ENCODE assay signal across 1 cellular context in genomic region chr22:50599816-50600454, GRCh38.
TF ChIP-seq lines count a peak whose summit lies in the region.

No MANE protein-coding gene starts in this region.

TF ChIP-seq in HEK293, 187 proteins besides CTCF, POLR2A, EP300 and RAD21 (continued from another document and continues in another):
- TF ChIP-seq PRDM6 (tag by site-specific recombination; IDR thresholded peaks at IDR 0.05) (no peak), ZNF580 (tag by site-specific recombination; IDR thresholded peaks at IDR 0.05) (no peak), ZNF623 (tag by site-specific recombination; IDR thresholded peaks at IDR 0.05) (no peak), ZNF157 (tag by site-specific recombination; IDR thresholded peaks at IDR 0.05) (no peak), ZSCAN4 (tag by site-specific recombination; IDR thresholded peaks at IDR 0.05) (no peak), ZNF335 (tag by site-specific recombination; conservative IDR thresholded peaks at IDR 0.05) (peak; percentile 34; the same call in 1 of the 2 replicates), ZNF837 (tag by site-specific recombination; IDR thresholded peaks at IDR 0.05) (no peak), ZNF639 (tag by site-specific recombination; IDR thresholded peaks at IDR 0.05) (no peak), GFI1B (tag by site-specific recombination; IDR thresholded peaks at IDR 0.05) (no peak), ZBTB8A (tag by site-specific recombination; IDR thresholded peaks at IDR 0.05) (peak; percentile 79), ZNF558 (tag by site-specific recombination; IDR thresholded peaks at IDR 0.05) (no peak), ZNF707 (tag by site-specific recombination; IDR thresholded peaks at IDR 0.05) (no peak), ZNF600 (tag by site-specific recombination; IDR thresholded peaks at IDR 0.05) (peak; percentile 69), OVOL3 (tag by site-specific recombination; IDR thresholded peaks at IDR 0.05) (no peak), ZSCAN16 (tag by site-specific recombination; IDR thresholded peaks at IDR 0.05) (no peak), MZF1 (tag by site-specific recombination; IDR thresholded peaks at IDR 0.05; ENCODE audit: borderline replicate concordance) (no peak), ZNF175 (tag by site-specific recombination; IDR thresholded peaks at IDR 0.05) (no peak), ZNF398 (tag by site-specific recombination; IDR thresholded peaks at IDR 0.05) (peak; percentile 58), ZBTB6 (tag by site-specific recombination; IDR thresholded peaks at IDR 0.05) (no peak), ZNF140 (tag by site-specific recombination; IDR thresholded peaks at IDR 0.05) (no peak), ZNF114 (tag by site-specific recombination; IDR thresholded peaks at IDR 0.05) (no peak), ZNF701 (tag by site-specific recombination; IDR thresholded peaks at IDR 0.05) (no peak), ZNF391 (tag by site-specific recombination; IDR thresholded peaks at IDR 0.05; ENCODE audit: borderline replicate concordance, low read depth) (peak; percentile 32; the same call in 1 of the 2 replicates), ZFP37 (tag by site-specific recombination; IDR thresholded peaks at IDR 0.05) (no peak), ZNF426 (tag by site-specific recombination; IDR thresholded peaks at IDR 0.05) (no peak), ZNF791 (tag by site-specific recombination; IDR thresholded peaks at IDR 0.05) (no peak), ZNF544 (tag by site-specific recombination; IDR thresholded peaks at IDR 0.05) (no peak), ZBTB20 (tag by site-specific recombination; IDR thresholded peaks at IDR 0.05) (peak; percentile 82), BCL11A (tag by site-specific recombination; IDR thresholded peaks at IDR 0.05; ENCODE audit: low read depth) (no peak), ZNF664 (tag by site-specific recombination; IDR thresholded peaks at IDR 0.05) (no peak), HOXA7 (CRISPR knock-in tag; IDR thresholded peaks at IDR 0.05; ENCODE audit: borderline replicate concordance) (no peak), ZNF223 (tag by site-specific recombination; IDR thresholded peaks at IDR 0.05) (no peak), ZNF624 (tag by site-specific recombination; IDR thresholded peaks at IDR 0.05) (no peak), ZNF211 (tag by site-specific recombination; IDR thresholded peaks at IDR 0.05; ENCODE audit: low read depth) (no peak), ZNF184 (tag by site-specific recombination; IDR thresholded peaks at IDR 0.05) (no peak), ZNF561 (tag by site-specific recombination; IDR thresholded peaks at IDR 0.05; ENCODE audit: borderline replicate concordance) (no peak), ZBTB21 (tag by site-specific recombination; IDR thresholded peaks at IDR 0.05) (no peak), ZNF202 (tag by site-specific recombination; IDR thresholded peaks at IDR 0.05; ENCODE audit: borderline replicate concordance) (no peak), ZNF785 (tag by site-specific recombination; IDR thresholded peaks at IDR 0.05) (no peak)
- TF ChIP-seq, protein P1, sequence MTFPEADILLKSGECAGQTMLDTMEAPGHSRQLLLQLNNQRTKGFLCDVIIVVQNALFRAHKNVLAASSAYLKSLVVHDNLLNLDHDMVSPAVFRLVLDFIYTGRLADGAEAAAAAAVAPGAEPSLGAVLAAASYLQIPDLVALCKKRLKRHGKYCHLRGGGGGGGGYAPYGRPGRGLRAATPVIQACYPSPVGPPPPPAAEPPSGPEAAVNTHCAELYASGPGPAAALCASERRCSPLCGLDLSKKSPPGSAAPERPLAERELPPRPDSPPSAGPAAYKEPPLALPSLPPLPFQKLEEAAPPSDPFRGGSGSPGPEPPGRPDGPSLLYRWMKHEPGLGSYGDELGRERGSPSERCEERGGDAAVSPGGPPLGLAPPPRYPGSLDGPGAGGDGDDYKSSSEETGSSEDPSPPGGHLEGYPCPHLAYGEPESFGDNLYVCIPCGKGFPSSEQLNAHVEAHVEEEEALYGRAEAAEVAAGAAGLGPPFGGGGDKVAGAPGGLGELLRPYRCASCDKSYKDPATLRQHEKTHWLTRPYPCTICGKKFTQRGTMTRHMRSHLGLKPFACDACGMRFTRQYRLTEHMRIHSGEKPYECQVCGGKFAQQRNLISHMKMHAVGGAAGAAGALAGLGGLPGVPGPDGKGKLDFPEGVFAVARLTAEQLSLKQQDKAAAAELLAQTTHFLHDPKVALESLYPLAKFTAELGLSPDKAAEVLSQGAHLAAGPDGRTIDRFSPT (tag by site-specific recombination; IDR thresholded peaks at IDR 0.05), result 0 out of 2 replicates have a peak, but pooled peaks have one; percentile 35
- TF ChIP-seq, protein P2, sequence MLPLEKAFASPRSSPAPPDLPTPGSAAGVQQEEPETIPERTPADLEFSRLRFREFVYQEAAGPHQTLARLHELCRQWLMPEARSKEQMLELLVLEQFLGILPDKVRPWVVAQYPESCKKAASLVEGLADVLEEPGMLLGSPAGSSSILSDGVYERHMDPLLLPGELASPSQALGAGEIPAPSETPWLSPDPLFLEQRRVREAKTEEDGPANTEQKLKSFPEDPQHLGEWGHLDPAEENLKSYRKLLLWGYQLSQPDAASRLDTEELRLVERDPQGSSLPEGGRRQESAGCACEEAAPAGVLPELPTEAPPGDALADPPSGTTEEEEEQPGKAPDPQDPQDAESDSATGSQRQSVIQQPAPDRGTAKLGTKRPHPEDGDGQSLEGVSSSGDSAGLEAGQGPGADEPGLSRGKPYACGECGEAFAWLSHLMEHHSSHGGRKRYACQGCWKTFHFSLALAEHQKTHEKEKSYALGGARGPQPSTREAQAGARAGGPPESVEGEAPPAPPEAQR (tag by site-specific recombination; IDR thresholded peaks at IDR 0.05), result no peak
- TF ChIP-seq, protein P3, sequence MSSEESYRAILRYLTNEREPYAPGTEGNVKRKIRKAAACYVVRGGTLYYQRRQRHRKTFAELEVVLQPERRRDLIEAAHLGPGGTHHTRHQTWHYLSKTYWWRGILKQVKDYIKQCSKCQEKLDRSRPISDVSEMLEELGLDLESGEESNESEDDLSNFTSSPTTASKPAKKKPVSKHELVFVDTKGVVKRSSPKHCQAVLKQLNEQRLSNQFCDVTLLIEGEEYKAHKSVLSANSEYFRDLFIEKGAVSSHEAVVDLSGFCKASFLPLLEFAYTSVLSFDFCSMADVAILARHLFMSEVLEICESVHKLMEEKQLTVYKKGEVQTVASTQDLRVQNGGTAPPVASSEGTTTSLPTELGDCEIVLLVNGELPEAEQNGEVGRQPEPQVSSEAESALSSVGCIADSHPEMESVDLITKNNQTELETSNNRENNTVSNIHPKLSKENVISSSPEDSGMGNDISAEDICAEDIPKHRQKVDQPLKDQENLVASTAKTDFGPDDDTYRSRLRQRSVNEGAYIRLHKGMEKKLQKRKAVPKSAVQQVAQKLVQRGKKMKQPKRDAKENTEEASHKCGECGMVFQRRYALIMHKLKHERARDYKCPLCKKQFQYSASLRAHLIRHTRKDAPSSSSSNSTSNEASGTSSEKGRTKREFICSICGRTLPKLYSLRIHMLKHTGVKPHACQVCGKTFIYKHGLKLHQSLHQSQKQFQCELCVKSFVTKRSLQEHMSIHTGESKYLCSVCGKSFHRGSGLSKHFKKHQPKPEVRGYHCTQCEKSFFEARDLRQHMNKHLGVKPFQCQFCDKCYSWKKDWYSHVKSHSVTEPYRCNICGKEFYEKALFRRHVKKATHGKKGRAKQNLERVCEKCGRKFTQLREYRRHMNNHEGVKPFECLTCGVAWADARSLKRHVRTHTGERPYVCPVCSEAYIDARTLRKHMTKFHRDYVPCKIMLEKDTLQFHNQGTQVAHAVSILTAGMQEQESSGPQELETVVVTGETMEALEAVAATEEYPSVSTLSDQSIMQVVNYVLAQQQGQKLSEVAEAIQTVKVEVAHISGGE (tag by site-specific recombination; conservative IDR thresholded peaks at IDR 0.05; ENCODE audit: low read depth), result no peak
- TF ChIP-seq, protein P4, sequence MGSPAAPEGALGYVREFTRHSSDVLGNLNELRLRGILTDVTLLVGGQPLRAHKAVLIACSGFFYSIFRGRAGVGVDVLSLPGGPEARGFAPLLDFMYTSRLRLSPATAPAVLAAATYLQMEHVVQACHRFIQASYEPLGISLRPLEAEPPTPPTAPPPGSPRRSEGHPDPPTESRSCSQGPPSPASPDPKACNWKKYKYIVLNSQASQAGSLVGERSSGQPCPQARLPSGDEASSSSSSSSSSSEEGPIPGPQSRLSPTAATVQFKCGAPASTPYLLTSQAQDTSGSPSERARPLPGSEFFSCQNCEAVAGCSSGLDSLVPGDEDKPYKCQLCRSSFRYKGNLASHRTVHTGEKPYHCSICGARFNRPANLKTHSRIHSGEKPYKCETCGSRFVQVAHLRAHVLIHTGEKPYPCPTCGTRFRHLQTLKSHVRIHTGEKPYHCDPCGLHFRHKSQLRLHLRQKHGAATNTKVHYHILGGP (tag by site-specific recombination; IDR thresholded peaks at IDR 0.05), result no peak
- TF ChIP-seq, protein P5, sequence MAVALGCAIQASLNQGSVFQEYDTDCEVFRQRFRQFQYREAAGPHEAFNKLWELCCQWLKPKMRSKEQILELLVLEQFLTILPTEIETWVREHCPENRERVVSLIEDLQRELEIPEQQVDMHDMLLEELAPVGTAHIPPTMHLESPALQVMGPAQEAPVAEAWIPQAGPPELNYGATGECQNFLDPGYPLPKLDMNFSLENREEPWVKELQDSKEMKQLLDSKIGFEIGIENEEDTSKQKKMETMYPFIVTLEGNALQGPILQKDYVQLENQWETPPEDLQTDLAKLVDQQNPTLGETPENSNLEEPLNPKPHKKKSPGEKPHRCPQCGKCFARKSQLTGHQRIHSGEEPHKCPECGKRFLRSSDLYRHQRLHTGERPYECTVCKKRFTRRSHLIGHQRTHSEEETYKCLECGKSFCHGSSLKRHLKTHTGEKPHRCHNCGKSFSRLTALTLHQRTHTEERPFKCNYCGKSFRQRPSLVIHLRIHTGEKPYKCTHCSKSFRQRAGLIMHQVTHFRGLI (tag by site-specific recombination; IDR thresholded peaks at IDR 0.05), result no peak
- TF ChIP-seq, protein P6, sequence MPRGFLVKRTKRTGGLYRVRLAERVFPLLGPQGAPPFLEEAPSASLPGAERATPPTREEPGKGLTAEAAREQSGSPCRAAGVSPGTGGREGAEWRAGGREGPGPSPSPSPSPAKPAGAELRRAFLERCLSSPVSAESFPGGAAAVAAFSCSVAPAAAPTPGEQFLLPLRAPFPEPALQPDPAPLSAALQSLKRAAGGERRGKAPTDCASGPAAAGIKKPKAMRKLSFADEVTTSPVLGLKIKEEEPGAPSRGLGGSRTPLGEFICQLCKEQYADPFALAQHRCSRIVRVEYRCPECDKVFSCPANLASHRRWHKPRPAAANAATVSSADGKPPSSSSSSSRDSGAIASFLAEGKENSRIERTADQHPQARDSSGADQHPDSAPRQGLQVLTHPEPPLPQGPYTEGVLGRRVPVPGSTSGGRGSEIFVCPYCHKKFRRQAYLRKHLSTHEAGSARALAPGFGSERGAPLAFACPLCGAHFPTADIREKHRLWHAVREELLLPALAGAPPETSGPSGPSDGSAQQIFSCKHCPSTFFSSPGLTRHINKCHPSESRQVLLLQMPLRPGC (tag by site-specific recombination; IDR thresholded peaks at IDR 0.05), result no peak; the same call in 1 of the 2 replicates
